In genomic region chr6:146545608-146546007, GRCh38 we compare ENCODE assay signal across 11 cellular contexts. TPM values are rescaled to one million over a fixed set of nuclear protein-coding genes. Genes with fewer than 3 reads are reported as not detected.
DNase-seq lines count a peak whose midpoint lies in the region; TF ChIP-seq lines count a peak whose summit lies in the region.
"Had no signal": no experiment of that assay in that cellular context is flagged by ENCODE, and none has a peak within 500 bp of the region (broad histone marks: within the 10 kb centered on the region; RNA-seq: fewer than 3 reads in every experiment).

No MANE protein-coding gene starts in this region.

- peaks cover 2% of the 10 kb centered on the region for H3K4me1 Mint-ChIP-seq in activated CD4-positive, alpha-beta T cell treated with anti-CD3 and anti-CD28 coated beads, Interleukin-2, amount 10 ng/mL, durations not matched to agents 24 days and 14 days

- H4K20me1 ChIP-seq in OCI-LY7 (ENCODE audit: insufficient read depth, low read length) = no peaks in the 10 kb centered on the region

- no peak for TF ChIP-seq EP300 in suprapubic skin (IDR thresholded peaks at IDR 0.05)

- CTCF ChIA-PET in OCI-LY7 (lab: Charles Lee; ENCODE audit: unreplicated experiment) = no interaction called here

- peaks cover 40% of the 10 kb centered on the region for H3K27me3 Mint-ChIP-seq in activated CD4-positive, alpha-beta T cell treated with anti-CD3 and anti-CD28 coated beads, Interleukin-2, amount 10 ng/mL, durations not matched to agents 24 days and 14 days

- WGBS in suprapubic skin = 26% methylated on average over 5 of the region's 5 CpGs

- H3K79me2 ChIP-seq in OCI-LY7 (ENCODE audit: insufficient read depth, low read depth, low read length) = no peaks in the 10 kb centered on the region

- no peak overlapping the region for H2AFZ ChIP-seq in OCI-LY7 (ENCODE audit: low read length)

- H3K4me3 ChIP-seq in astrocyte of the cerebellum (ENCODE audit: low read depth, low read length) (peak overlapping the region; percentile 82), suprapubic skin (peak overlapping the region; percentile 76), OCI-LY7 (ENCODE audit: low read depth, low read length, poor library complexity, severe bottlenecking) (no peak overlapping the region)

- H3K27ac Mint-ChIP-seq in activated CD4-positive, alpha-beta T cell treated with anti-CD3 and anti-CD28 coated beads, Interleukin-2, amount 10 ng/mL, durations not matched to agents 24 days and 14 days = no peak overlapping the region

- intact Hi-C loops in OCI-LY7 (cut with micrococcal nuclease; ENCODE audit: unreplicated experiment) (no loop called here), posterior vena cava (cut with DNase I) (no loop called here)
- intact Hi-C loops in activated CD4-positive, alpha-beta T cell treated with anti-CD3 and anti-CD28 coated beads, Interleukin-2, amount 10 ng/mL, durations not matched to agents 24 days and 14 days (cut with micrococcal nuclease) = no loop called here

- no peaks in the 10 kb centered on the region for H3K36me3 Mint-ChIP-seq in activated CD4-positive, alpha-beta T cell treated with anti-CD3 and anti-CD28 coated beads, Interleukin-2, amount 10 ng/mL, durations not matched to agents 24 days and 14 days (ENCODE audit: low read depth)

- no peaks in the 10 kb centered on the region for H3K9me3 ChIP-seq in suprapubic skin
- H3K9me3 ChIP-seq in OCI-LY7 (ENCODE audit: low read length) = no peaks in the 10 kb centered on the region

- H3K4me3 Mint-ChIP-seq in activated CD4-positive, alpha-beta T cell treated with anti-CD3 and anti-CD28 coated beads, Interleukin-2, amount 10 ng/mL, durations not matched to agents 24 days and 14 days = no peak overlapping the region

- DNase-seq in HK-2 (ENCODE audit: unreplicated experiment) (peak; percentile 6), astrocyte of the cerebellum (ENCODE audit: low read depth) (peak; percentile 50), kidney glomerular epithelial cell (lab: John Stamatoyannopoulos, UW) (peak; percentile 58), suprapubic skin (ENCODE audit: low spot score in 2 of 2) (no peak), OCI-LY7 (ENCODE audit: low spot score) (no peak), posterior vena cava (ENCODE audit: low spot score) (no peak), cerebellar nuclear complex (lab: John Stamatoyannopoulos, UW) (no peak)
- DNase-seq in activated CD4-positive, alpha-beta T cell treated with anti-CD3 and anti-CD28 coated beads, Interleukin-2, amount 10 ng/mL, durations not matched to agents 24 days and 14 days = no peak
- DNase-seq: NCI-H446 had no signal

- H3K36me3 ChIP-seq in suprapubic skin (no peaks in the 10 kb centered on the region), OCI-LY7 (ENCODE audit: insufficient read depth, low read length) (no peaks in the 10 kb centered on the region)

- TF ChIP-seq POLR2A in suprapubic skin (IDR thresholded peaks at IDR 0.05) = no peak

- POLR2A ChIA-PET in OCI-LY7 (lab: Charles Lee) = interaction anchor here (1.1 kb wide), 1 partner anchor 45 kb away, joined by 3 read pairs; no protein-coding TSS in a partner anchor

- no peaks in the 10 kb centered on the region for H3K9me2 ChIP-seq in OCI-LY7 (ENCODE audit: insufficient read depth, low read length)

- H3K27ac ChIP-seq in suprapubic skin = peak overlapping the region; percentile 98
- no peak overlapping the region for H3K27ac ChIP-seq in OCI-LY7 (ENCODE audit: low read depth, low read length, poor library complexity, severe bottlenecking)

- H3K4me2 ChIP-seq in OCI-LY7 (ENCODE audit: low read length) = no peak overlapping the region

- TF ChIP-seq CTCF in astrocyte of the cerebellum (IDR thresholded peaks at IDR 0.05; ENCODE audit: low read depth, low read length, missing control alignments) (no peak), suprapubic skin (IDR thresholded peaks at IDR 0.05) (no peak), OCI-LY7 (conservative IDR thresholded peaks at IDR 0.05; ENCODE audit: low read length) (no peak)

- in situ Hi-C loops in astrocyte of the cerebellum (cut with HindIII; ENCODE audit: low sequenced_read_pairs) = no loop called here

- H3K27me3 ChIP-seq in suprapubic skin = no peaks in the 10 kb centered on the region

- no TSS peak for BruUV-seq in OCI-LY7 (replicated peaks; lab: Mats Ljungman, UMichigan)

- no peaks in the 10 kb centered on the region for H3K9me3 Mint-ChIP-seq in activated CD4-positive, alpha-beta T cell treated with anti-CD3 and anti-CD28 coated beads, Interleukin-2, amount 10 ng/mL, durations not matched to agents 24 days and 14 days

- H3K4me1 ChIP-seq in suprapubic skin (peaks cover 43% of the 10 kb centered on the region), OCI-LY7 (ENCODE audit: insufficient read depth, low read length, poor library complexity, severe bottlenecking) (no peaks in the 10 kb centered on the region)

RNA-seq across cellular contexts. Expression of gene RAB32, which starts 2.0 kb away (rescaled TPM):
- total RNA-seq in suprapubic skin (10 to 100 TPM in 2 of 4 donors, 1 to 10 TPM in 2; 5.9 to 20.3 (median 13.4) TPM), OCI-LY7 (2022) (not detected in 2 replicates), posterior vena cava (10 to 100 TPM; 33.5 to 35.2 TPM)
- not detected in 2 replicates for total RNA-seq in OCI-LY7 (2014; rRNA removed; shearing (Covaris generic))
- total RNA-seq in activated CD4-positive, alpha-beta T cell treated with anti-CD3 and anti-CD28 coated beads, Interleukin-2, amount 10 ng/mL, durations not matched to agents 24 days and 14 days = 0.89 and 0.92 TPM in 2 replicates

RNA-seq across cellular contexts. Expression of gene ADGB, which starts 53.2 kb away (rescaled TPM):
- total RNA-seq in suprapubic skin (1 to 10 TPM in 1 of 4 donors, under 1 TPM in 2, not detected in 1; 0.26 to 3.6 (median 0.29) TPM), OCI-LY7 (2022) (not detected in 2 replicates), posterior vena cava (not detected)
- total RNA-seq in OCI-LY7 (2014; rRNA removed; shearing (Covaris generic)) = not detected in 2 replicates
- not detected in 2 replicates for total RNA-seq in activated CD4-positive, alpha-beta T cell treated with anti-CD3 and anti-CD28 coated beads, Interleukin-2, amount 10 ng/mL, durations not matched to agents 24 days and 14 days
- total RNA-seq: dermis microvascular lymphatic vessel endothelial cell, pulmonary artery endothelial cell had no signal

Comparison
In these comparisons a context has a peak if more than half of its experiments do, and no peak if none do; other contexts are left out.
1. DNase-seq: peak in HK-2 (single experiment), astrocyte of the cerebellum (single experiment) and kidney glomerular epithelial cell (single experiment); none in suprapubic skin (0 of 2), OCI-LY7 (single experiment), posterior vena cava (single experiment), activated CD4-positive, alpha-beta T cell treated with anti-CD3 and anti-CD28 coated beads, Interleukin-2, amount 10 ng/mL, durations not matched to agents 24 days and 14 days (single experiment) and cerebellar nuclear complex (0 of 2).